18 cellular contexts compared by ENCODE assay signal in genomic region chr9:83296123-83296522, GRCh38.
DNase-seq lines count a peak whose midpoint lies in the region; ATAC-seq and TF ChIP-seq lines count a peak whose summit lies in the region.
"Had no signal": no experiment of that assay in that cellular context is flagged by ENCODE, and none has a peak within 500 bp of the region (broad histone marks: within the 10 kb centered on the region; RNA-seq: fewer than 3 reads in every experiment).

No MANE protein-coding gene starts in this region.

- H2AFZ ChIP-seq in neural progenitor cell (replicated peaks), result no peak overlapping the region

- no peaks in the 10 kb centered on the region for H3K4me1 ChIP-seq in neural progenitor cell

- no peaks in the 10 kb centered on the region for H3K27me3 ChIP-seq in neural progenitor cell
- H3K27me3 ChIP-seq: cardiac muscle cell had no signal

- H3K9me3 ChIP-seq in neural progenitor cell (ENCODE audit: low read depth), result no peaks in the 10 kb centered on the region

- H3K4me2 ChIP-seq in neural progenitor cell, result no peak overlapping the region

- no peak overlapping the region for H3K27ac ChIP-seq in neural progenitor cell
- H3K27ac ChIP-seq: cardiac muscle cell, epithelial cell of prostate had no signal

- H3K27ac Mint-ChIP-seq in activated naive CD8-positive, alpha-beta T cell treated with anti-CD3 and anti-CD28 coated beads, Interleukin-2, amount 50 U/mL, for 24 hours, result no peak overlapping the region
- no peak overlapping the region for H3K27ac Mint-ChIP-seq in activated naive CD8-positive, alpha-beta T cell treated with anti-CD3 and anti-CD28 coated beads for 36 hours
- H3K27ac Mint-ChIP-seq in neural progenitor cell, result no peak overlapping the region
- H3K27ac Mint-ChIP-seq: activated T-helper 2 cell treated with anti-CD3 and anti-CD28 coated beads, Interferon-gamma antibody, Interleukin-2, Interleukin-4, amounts not matched to agents 10 μg/mL and 5 μg/mL and 100 μg/mL, durations not matched to agents 14 hours and 24 hours and 36 hours had no signal

- no peak overlapping the region for H3K9ac ChIP-seq in neural progenitor cell

- H3K4me1 Mint-ChIP-seq in activated naive CD8-positive, alpha-beta T cell treated with anti-CD3 and anti-CD28 coated beads, Interleukin-2, amount 50 U/mL, for 24 hours, result no peaks in the 10 kb centered on the region
- no peaks in the 10 kb centered on the region for H3K4me1 Mint-ChIP-seq in activated naive CD8-positive, alpha-beta T cell treated with anti-CD3 and anti-CD28 coated beads for 36 hours
- H3K4me1 Mint-ChIP-seq in neural progenitor cell, result no peaks in the 10 kb centered on the region

- H3K4me3 Mint-ChIP-seq in activated naive CD8-positive, alpha-beta T cell treated with anti-CD3 and anti-CD28 coated beads, Interleukin-2, amount 50 U/mL, for 24 hours, result no peak overlapping the region
- no peak overlapping the region for H3K4me3 Mint-ChIP-seq in activated naive CD8-positive, alpha-beta T cell treated with anti-CD3 and anti-CD28 coated beads for 36 hours
- no peak overlapping the region for H3K4me3 Mint-ChIP-seq in neural progenitor cell

- H3F3A ChIP-seq in neural progenitor cell (ENCODE audit: low read depth), result no peaks in the 10 kb centered on the region

- DNase-seq in activated naive CD8-positive, alpha-beta T cell treated with anti-CD3 and anti-CD28 coated beads, Interleukin-2, amount 50 U/mL, for 24 hours, result peak; percentile 2
- DNase-seq in activated naive CD8-positive, alpha-beta T cell treated with anti-CD3 and anti-CD28 coated beads for 36 hours, result no peak
- DNase-seq in neural progenitor cell (ENCODE audit: low spot score) (peak; percentile 5), sciatic nerve (ENCODE audit: low spot score) (no peak), nucleus accumbens (lab: John Stamatoyannopoulos, UW) (no peak), activated T-cell treated with anti-CD3 and anti-CD28 coated beads for 4 hours (no peak)
- DNase-seq: activated CD4-positive, CD25-positive, alpha-beta regulatory T cell; hippocampal formation; NCI-H1105; NCI-H82; stimulated activated CD4-positive, alpha-beta T cell treated with anti-CD3 and anti-CD28 coated beads, Interleukin-15, amount 100 ng/mL, for 24 hours; stimulated activated CD8-positive, alpha-beta memory T cell treated with anti-CD3 and anti-CD28 coated beads, Interleukin-4, amount 100 ng/mL, for 48 hours had no signal

- H3K27me3 Mint-ChIP-seq in activated naive CD8-positive, alpha-beta T cell treated with anti-CD3 and anti-CD28 coated beads, Interleukin-2, amount 50 U/mL, for 24 hours, result no peaks in the 10 kb centered on the region
- H3K27me3 Mint-ChIP-seq in activated naive CD8-positive, alpha-beta T cell treated with anti-CD3 and anti-CD28 coated beads for 36 hours, result no peaks in the 10 kb centered on the region
- H3K27me3 Mint-ChIP-seq in neural progenitor cell (ENCODE audit: insufficient read depth, low read depth), result no peaks in the 10 kb centered on the region

- ATAC-seq in activated naive CD8-positive, alpha-beta T cell treated with anti-CD3 and anti-CD28 coated beads, Interleukin-2, amount 50 U/mL, for 24 hours, result no peak
- peak; percentile 50 for ATAC-seq in HG02588 (IDR thresholded peaks at IDR 0.05; ENCODE audit: unreplicated experiment)
- peak; percentile 51 for ATAC-seq in HG03575 (IDR thresholded peaks at IDR 0.05; ENCODE audit: extremely low read depth, insufficient number of reproducible peaks, low FRiP score, unreplicated experiment)
- no peak for ATAC-seq in sciatic nerve

- H3K9me3 Mint-ChIP-seq in activated naive CD8-positive, alpha-beta T cell treated with anti-CD3 and anti-CD28 coated beads, Interleukin-2, amount 50 U/mL, for 24 hours, result no peaks in the 10 kb centered on the region
- no peaks in the 10 kb centered on the region for H3K9me3 Mint-ChIP-seq in activated naive CD8-positive, alpha-beta T cell treated with anti-CD3 and anti-CD28 coated beads for 36 hours
- H3K9me3 Mint-ChIP-seq in neural progenitor cell, result no peaks in the 10 kb centered on the region
- H3K9me3 Mint-ChIP-seq: activated T-helper 2 cell treated with anti-CD3 and anti-CD28 coated beads, Interferon-gamma antibody, Interleukin-2, Interleukin-4, amounts not matched to agents 10 μg/mL and 5 μg/mL and 100 μg/mL, durations not matched to agents 14 hours and 24 hours and 36 hours had no signal

- no peaks in the 10 kb centered on the region for H3K36me3 ChIP-seq in neural progenitor cell
- H3K36me3 ChIP-seq: cardiac muscle cell had no signal

- peaks cover 5% of the 10 kb centered on the region for H3K36me3 Mint-ChIP-seq in activated naive CD8-positive, alpha-beta T cell treated with anti-CD3 and anti-CD28 coated beads, Interleukin-2, amount 50 U/mL, for 24 hours (ENCODE audit: low read depth)
- H3K36me3 Mint-ChIP-seq in activated naive CD8-positive, alpha-beta T cell treated with anti-CD3 and anti-CD28 coated beads for 36 hours, result no peaks in the 10 kb centered on the region
- no peaks in the 10 kb centered on the region for H3K36me3 Mint-ChIP-seq in neural progenitor cell

- no peak overlapping the region for H3K4me3 ChIP-seq in neural progenitor cell
- H3K4me3 ChIP-seq: cardiac muscle cell, lung had no signal

- TF ChIP-seq CTCF in neural progenitor cell (IDR thresholded peaks at IDR 0.05), result no peak

- no peaks in the 10 kb centered on the region for H3K79me2 ChIP-seq in neural progenitor cell (ENCODE audit: low read depth)

- intact Hi-C loops in sciatic nerve (cut with DNase I), result no loop called here

- no peaks in the 10 kb centered on the region for H4K20me1 ChIP-seq in neural progenitor cell (ENCODE audit: low read depth)

Comparison
In these comparisons a context has a peak if more than half of its experiments do, and no peak if none do; other contexts are left out.
1. DNase-seq: peak in activated naive CD8-positive, alpha-beta T cell treated with anti-CD3 and anti-CD28 coated beads, Interleukin-2, amount 50 U/mL, for 24 hours (single experiment) and neural progenitor cell (single experiment); none in activated naive CD8-positive, alpha-beta T cell treated with anti-CD3 and anti-CD28 coated beads for 36 hours (single experiment), sciatic nerve (single experiment), nucleus accumbens (0 of 56) and activated T-cell treated with anti-CD3 and anti-CD28 coated beads for 4 hours (single experiment).
2. ATAC-seq: peak in HG02588 (single experiment) and HG03575 (single experiment); none in activated naive CD8-positive, alpha-beta T cell treated with anti-CD3 and anti-CD28 coated beads, Interleukin-2, amount 50 U/mL, for 24 hours (single experiment) and sciatic nerve (single experiment).